Comparison of ENCODE assay signal across 8 cellular contexts in genomic region chr7:131011437-131011752, GRCh38.
DNase-seq lines count a peak whose midpoint lies in the region; ATAC-seq and TF ChIP-seq lines count a peak whose summit lies in the region.

No MANE protein-coding gene starts in this region.

- H3K4me3 Mint-ChIP-seq in IgD-negative memory B cell = peak overlapping the region in 2 of 4 donors; percentile 17 to 85
- H3K4me3 Mint-ChIP-seq in activated naive CD8-positive, alpha-beta T cell treated with anti-CD3 and anti-CD28 coated beads for 36 hours = peak overlapping the region; percentile 72

- peak overlapping the region; percentile 72 to 89 (median 89) for H3K27ac Mint-ChIP-seq in IgD-negative memory B cell
- peak overlapping the region; percentile 97 for H3K27ac Mint-ChIP-seq in activated naive CD8-positive, alpha-beta T cell treated with anti-CD3 and anti-CD28 coated beads for 36 hours

- TF ChIP-seq CTCF in A673 (conservative IDR thresholded peaks at IDR 0.05; ENCODE audit: low read depth, low read length) (no peak), lung (IDR thresholded peaks at IDR 0.05; ENCODE audit: control extremely low read depth, extremely low read depth) (no peak), prostate gland (IDR thresholded peaks at IDR 0.05) (no peak)

- H3K4me1 ChIP-seq in A673 (ENCODE audit: insufficient read depth, low read length, poor library complexity, severe bottlenecking) (peaks cover 96% of the 10 kb centered on the region), lung (ENCODE audit: control insufficient read depth in 2 of 2, insufficient read depth in 2 of 2, low read length in 2 of 2) (peaks cover 22 to 25% of the 10 kb centered on the region in 2 donors), prostate gland (replicated peaks) (peaks cover 18% of the 10 kb centered on the region)

- no peaks in the 10 kb centered on the region for H3K27me3 Mint-ChIP-seq in IgD-negative memory B cell
- H3K27me3 Mint-ChIP-seq in activated naive CD8-positive, alpha-beta T cell treated with anti-CD3 and anti-CD28 coated beads for 36 hours = no peaks in the 10 kb centered on the region

- CTCF ChIA-PET in A673 (lab: Charles Lee) = no interaction called here

- H3K9me3 Mint-ChIP-seq in IgD-negative memory B cell = no peaks in the 10 kb centered on the region
- H3K9me3 Mint-ChIP-seq in activated naive CD8-positive, alpha-beta T cell treated with anti-CD3 and anti-CD28 coated beads for 36 hours = no peaks in the 10 kb centered on the region

- H3K4me3 ChIP-seq in A673 (ENCODE audit: low read depth, low read length, poor library complexity, severe bottlenecking) (no peak overlapping the region), lung (no peak overlapping the region), prostate gland (no peak overlapping the region)

- H3K4me1 Mint-ChIP-seq in IgD-negative memory B cell = peaks cover 70 to 85% (median 78%) of the 10 kb centered on the region in 3 donors
- peaks cover 89% of the 10 kb centered on the region for H3K4me1 Mint-ChIP-seq in activated naive CD8-positive, alpha-beta T cell treated with anti-CD3 and anti-CD28 coated beads for 36 hours

- no peak for TF ChIP-seq POLR2A in prostate gland (IDR thresholded peaks at IDR 0.05)

- intact Hi-C loops in A673 (cut with micrococcal nuclease; ENCODE audit: unreplicated experiment) = no loop called here
- intact Hi-C loops in prostate gland (cut with DNase I) = loop anchor here (5.0 kb wide), 1 partner anchor 119 kb away; no protein-coding TSS in a partner anchor

- peak; percentile 84 for DNase-seq in A673 (ENCODE audit: low spot score)
- DNase-seq in activated naive CD8-positive, alpha-beta T cell treated with anti-CD3 and anti-CD28 coated beads for 36 hours = peak; percentile 42
- DNase-seq in lung (ENCODE audit: low spot score) = peak; percentile 84
- DNase-seq in NCI-H748 treated with DMSO at 0.1 percent for 48 hours (lab: John Stamatoyannopoulos, UW) = no peak
- no peak for DNase-seq in prostate gland (ENCODE audit: low spot score)
- no peak for DNase-seq in hepatic stellate cell (ENCODE audit: low spot score)

- POLR2A ChIA-PET in A673 (lab: Charles Lee; ENCODE audit: low non-redundant PET) = no interaction called here

- H3K27ac ChIP-seq in A673 (ENCODE audit: low read depth, low read length, poor library complexity, severe bottlenecking) (peak overlapping the region; percentile 95), lung (ENCODE audit: low read depth in 1 of 2, low read length in 1 of 2) (peak overlapping the region in 1 of 2 donors; percentile 81), prostate gland (no peak overlapping the region)

- peaks cover 3% of the 10 kb centered on the region for H3K36me3 Mint-ChIP-seq in IgD-negative memory B cell
- peaks cover 27% of the 10 kb centered on the region for H3K36me3 Mint-ChIP-seq in activated naive CD8-positive, alpha-beta T cell treated with anti-CD3 and anti-CD28 coated beads for 36 hours

- H3K27me3 ChIP-seq in A673 (replicated peaks; ENCODE audit: insufficient read depth, low read depth, low read length, poor library complexity) (no peaks in the 10 kb centered on the region), lung (ENCODE audit: control insufficient read depth, insufficient read depth) (no peaks in the 10 kb centered on the region), prostate gland (replicated peaks; ENCODE audit: insufficient read depth) (no peaks in the 10 kb centered on the region)

- no peaks in the 10 kb centered on the region for H3K36me3 ChIP-seq in A673 (ENCODE audit: insufficient read depth, low read length, poor library complexity, severe bottlenecking)
- H3K36me3 ChIP-seq in lung (ENCODE audit: control insufficient read depth in 2 of 2, insufficient read depth in 2 of 2, low read length in 2 of 2) = no peaks in the 10 kb centered on the region
- H3K36me3 ChIP-seq in prostate gland = no peaks in the 10 kb centered on the region

- H3K9me3 ChIP-seq in A673 (ENCODE audit: low read depth, low read length, poor library complexity, severe bottlenecking) (no peaks in the 10 kb centered on the region), lung (ENCODE audit: control insufficient read depth in 2 of 2, insufficient read depth in 1 of 2, low read length in 1 of 2) (no peaks in the 10 kb centered on the region), prostate gland (no peaks in the 10 kb centered on the region)

- no TSS peak for BruUV-seq in A673 (replicated peaks; lab: Mats Ljungman, UMichigan)

- peak; percentile 58 for ATAC-seq in lung (ENCODE audit: insufficient read depth, low FRiP score)
- ATAC-seq in GM21529 (IDR thresholded peaks at IDR 0.05; ENCODE audit: unreplicated experiment) = no peak

- 27 to 30% methylated on average over 4 of the region's 4 CpGs for WGBS in lung, 2 donors
- 64% methylated on average over 4 of the region's 4 CpGs for WGBS in prostate gland

Comparison
In these comparisons a context has a peak if more than half of its experiments do, and no peak if none do; other contexts are left out.
1. DNase-seq: peak in A673 (single experiment), activated naive CD8-positive, alpha-beta T cell treated with anti-CD3 and anti-CD28 coated beads for 36 hours (single experiment) and lung (single experiment); none in NCI-H748 treated with DMSO at 0.1 percent for 48 hours (single experiment), prostate gland (single experiment) and hepatic stellate cell (single experiment).